ENCODE assay signal across 27 cellular contexts in genomic region chr10:43851030-43851429, GRCh38.
"Had no signal": no experiment of that assay in that cellular context is flagged by ENCODE, and none has a peak within 500 bp of the region (broad histone marks: within the 10 kb centered on the region; RNA-seq: fewer than 3 reads in every experiment).

No MANE protein-coding gene starts in this region.

- H3K27me3 ChIP-seq: ascending aorta, cardiac muscle cell, SJSA1 had no signal

- DNase-seq: activated B cell treated with CpG ODN at 0.5 μM for 24 hours; activated CD4-positive, alpha-beta T cell treated with anti-CD3 and anti-CD28 coated beads for 1 hour; activated CD4-positive, alpha-beta T cell treated with anti-CD3 and anti-CD28 coated beads, Interleukin-2, amount 10 ng/mL, durations not matched to agents 24 days and 14 days; activated CD4-positive, alpha-beta T cell treated with anti-CD3 and anti-CD28 coated beads, Interleukin-2, amount 50 U/mL, for 48 hours; activated CD8-positive, alpha-beta memory T cell treated with anti-CD3 and anti-CD28 coated beads, Interleukin-2, amount 10 ng/mL, durations not matched to agents 7 days and 5 days; activated effector memory CD4-positive, alpha-beta T cell treated with Interleukin-2 at 50 U/mL for 16 hours; activated naive CD4-positive, alpha-beta T cell; activated T-cell treated with anti-CD3 and anti-CD28 coated beads, Interleukin-2, amount 50 U/mL, for 24 hours; amniotic stem cell; Karpas-422; NCI-H1105 treated with DMSO at 0.1 percent for 48 hours; NCI-H1436 treated with DMSO at 0.1 percent for 48 hours; NCI-H187; NCI-H2171; NCI-H2227 treated with DMSO at 0.1 percent for 48 hours; NCI-H526; NK-92 treated with Interleukin-12 subunit alpha and Interleukin-12 subunit beta, amount 100 ng/mL, for 24 hours; OCI-M1; Right ventricle myocardium superior; RPMI8226; SW 1271 had no signal

- H3K4me3 ChIP-seq: ascending aorta, cardiac muscle cell, SJSA1 had no signal

- H3K27ac ChIP-seq: ascending aorta, cardiac muscle cell, SJSA1 had no signal

- H3K9me3 ChIP-seq: ascending aorta, SJSA1 had no signal

- H3K36me3 ChIP-seq: ascending aorta, cardiac muscle cell, SJSA1 had no signal

- ATAC-seq: activated CD8-positive, alpha-beta memory T cell treated with anti-CD3 and anti-CD28 coated beads, Interleukin-2, amount 10 ng/mL, durations not matched to agents 7 days and 5 days; Panc1; SK-N-SH treated with all-trans-retinoic acid at 6 μM for 48 hours had no signal

- FAIRE-seq: TTC549 had no signal
